ENCODE assay signal across 22 cellular contexts in genomic region chr13:100537951-100538462, GRCh38. TPM values are rescaled to one million over a fixed set of nuclear protein-coding genes. Genes with fewer than 3 reads are reported as not detected.
DNase-seq lines count a peak whose midpoint lies in the region; ATAC-seq and TF ChIP-seq lines count a peak whose summit lies in the region.
"Had no signal": no experiment of that assay in that cellular context is flagged by ENCODE, and none has a peak within 500 bp of the region (broad histone marks: within the 10 kb centered on the region; RNA-seq: fewer than 3 reads in every experiment).

No MANE protein-coding gene starts in this region.

- H3K4me3 Mint-ChIP-seq in activated CD4-positive, alpha-beta T cell treated with anti-CD3 and anti-CD28 coated beads, Interleukin-2, amount 10 ng/mL, durations not matched to agents 7 days and 5 days, result no peak overlapping the region
- H3K4me3 Mint-ChIP-seq in activated CD4-positive, alpha-beta T cell treated with anti-CD3 and anti-CD28 coated beads, Interleukin-2, amount 10 ng/mL, durations not matched to agents 24 days and 14 days, result no peak overlapping the region
- peak overlapping the region in 3 of 8 donors; percentile 48 to 70 (median 69) for H3K4me3 Mint-ChIP-seq in CD4-positive, alpha-beta memory T cell
- H3K4me3 Mint-ChIP-seq in nephron progenitor cell, result no peak overlapping the region
- H3K4me3 Mint-ChIP-seq: CD14-positive monocyte, GM23338 had no signal

- H3K27me3 Mint-ChIP-seq in activated CD4-positive, alpha-beta T cell treated with anti-CD3 and anti-CD28 coated beads, Interleukin-2, amount 10 ng/mL, durations not matched to agents 7 days and 5 days, result no peaks in the 10 kb centered on the region
- H3K27me3 Mint-ChIP-seq in activated CD4-positive, alpha-beta T cell treated with anti-CD3 and anti-CD28 coated beads, Interleukin-2, amount 10 ng/mL, durations not matched to agents 24 days and 14 days, result no peaks in the 10 kb centered on the region
- H3K27me3 Mint-ChIP-seq in CD4-positive, alpha-beta memory T cell, result no peaks in the 10 kb centered on the region
- peaks cover 4% of the 10 kb centered on the region for H3K27me3 Mint-ChIP-seq in nephron progenitor cell (ENCODE audit: low read depth, poor library complexity)

- DNase-seq in activated CD4-positive, alpha-beta T cell treated with anti-CD3 and anti-CD28 coated beads, Interleukin-2, amount 10 ng/mL, durations not matched to agents 7 days and 5 days, result no peak
- no peak for DNase-seq in activated CD4-positive, alpha-beta T cell treated with anti-CD3 and anti-CD28 coated beads, Interleukin-2, amount 10 ng/mL, durations not matched to agents 24 days and 14 days
- DNase-seq in CD4-positive, alpha-beta memory T cell, result no peak
- DNase-seq in WERI-Rb-1 (peak; percentile 70), nephron progenitor cell (no peak), NCI-H526 (lab: John Stamatoyannopoulos, UW) (no peak), NCI-H510A treated with DMSO at 0.1 percent for 48 hours (lab: John Stamatoyannopoulos, UW) (no peak)
- DNase-seq: AML-193, Caco-2, DND-41, KG1, MV-4-11, NCI-H1105 treated with DMSO at 0.1 percent for 48 hours, NCI-H2029 treated with DMSO at 0.1 percent for 48 hours, NCI-H2171 treated with DMSO at 0.1 percent for 48 hours, NCI-H526 treated with DMSO at 0.1 percent for 48 hours, Right ventricle myocardium superior had no signal

- intact Hi-C loops in activated CD4-positive, alpha-beta T cell treated with anti-CD3 and anti-CD28 coated beads, Interleukin-2, amount 10 ng/mL, durations not matched to agents 24 days and 14 days (cut with micrococcal nuclease), result no loop called here
- intact Hi-C loops in CD4-positive, alpha-beta memory T cell (cut with micrococcal nuclease), result no loop called here

- H3K4me1 Mint-ChIP-seq in activated CD4-positive, alpha-beta T cell treated with anti-CD3 and anti-CD28 coated beads, Interleukin-2, amount 10 ng/mL, durations not matched to agents 7 days and 5 days, result peaks cover 31% of the 10 kb centered on the region
- H3K4me1 Mint-ChIP-seq in activated CD4-positive, alpha-beta T cell treated with anti-CD3 and anti-CD28 coated beads, Interleukin-2, amount 10 ng/mL, durations not matched to agents 24 days and 14 days, result peaks cover 22% of the 10 kb centered on the region
- H3K4me1 Mint-ChIP-seq in CD4-positive, alpha-beta memory T cell, result peaks cover 3 to 46% (median 34%) of the 10 kb centered on the region in 4 donors
- peaks cover 49% of the 10 kb centered on the region for H3K4me1 Mint-ChIP-seq in nephron progenitor cell

- CTCF ChIA-PET in activated CD4-positive, alpha-beta T cell treated with anti-CD3 and anti-CD28 coated beads, Interleukin-2, amount 10 ng/mL, durations not matched to agents 7 days and 5 days (lab: Charles Lee), result no interaction called here
- CTCF ChIA-PET in CD4-positive, alpha-beta memory T cell (lab: Charles Lee; ENCODE audit: partially characterized antibody), result no interaction called here

- H3K27me3 ChIP-seq in CD4-positive, alpha-beta memory T cell (ENCODE audit: insufficient read depth, low read length), result no peaks in the 10 kb centered on the region
- H3K27me3 ChIP-seq in WERI-Rb-1 (ENCODE audit: insufficient read depth, low read depth, severe bottlenecking), result no peaks in the 10 kb centered on the region

- H3K9me3 ChIP-seq in CD4-positive, alpha-beta memory T cell (ENCODE audit: control insufficient read depth in 1 of 2, low read length in 2 of 2), result no peaks in the 10 kb centered on the region
- no peaks in the 10 kb centered on the region for H3K9me3 ChIP-seq in WERI-Rb-1 (ENCODE audit: severe bottlenecking)
- H3K9me3 ChIP-seq: HAP-1 had no signal

- TF ChIP-seq CTCF in WERI-Rb-1 (IDR thresholded peaks at IDR 0.05; ENCODE audit: low read depth, low read length) (no peak), nephron progenitor cell (IDR thresholded peaks at IDR 0.05) (no peak)

- ATAC-seq in HG03139 (IDR thresholded peaks at IDR 0.05; ENCODE audit: unreplicated experiment), result no peak
- ATAC-seq: GM12878, GM23338 had no signal

- no peak overlapping the region for H3K4me3 ChIP-seq in CD4-positive, alpha-beta memory T cell (ENCODE audit: low read length in 2 of 2)
- H3K4me3 ChIP-seq in WERI-Rb-1 (ENCODE audit: low read depth, low read length), result no peak overlapping the region
- H3K4me3 ChIP-seq: GM12878, GM23338, HAP-1 had no signal

- H3K36me3 Mint-ChIP-seq in activated CD4-positive, alpha-beta T cell treated with anti-CD3 and anti-CD28 coated beads, Interleukin-2, amount 10 ng/mL, durations not matched to agents 7 days and 5 days (ENCODE audit: low read depth), result peaks cover 2% of the 10 kb centered on the region
- peaks cover 3% of the 10 kb centered on the region for H3K36me3 Mint-ChIP-seq in activated CD4-positive, alpha-beta T cell treated with anti-CD3 and anti-CD28 coated beads, Interleukin-2, amount 10 ng/mL, durations not matched to agents 24 days and 14 days (ENCODE audit: low read depth)
- H3K36me3 Mint-ChIP-seq in CD4-positive, alpha-beta memory T cell, result peaks cover 2 to 15% of the 10 kb centered on the region in 2 donors
- peaks cover 34% of the 10 kb centered on the region for H3K36me3 Mint-ChIP-seq in nephron progenitor cell (ENCODE audit: low read depth)

- H3K27ac ChIP-seq in CD4-positive, alpha-beta memory T cell (ENCODE audit: low read depth, low read length), result no peak overlapping the region
- H3K27ac ChIP-seq in WERI-Rb-1, result peak overlapping the region; percentile 6

- H3K9me3 Mint-ChIP-seq in activated CD4-positive, alpha-beta T cell treated with anti-CD3 and anti-CD28 coated beads, Interleukin-2, amount 10 ng/mL, durations not matched to agents 7 days and 5 days, result no peaks in the 10 kb centered on the region
- H3K9me3 Mint-ChIP-seq in activated CD4-positive, alpha-beta T cell treated with anti-CD3 and anti-CD28 coated beads, Interleukin-2, amount 10 ng/mL, durations not matched to agents 24 days and 14 days, result no peaks in the 10 kb centered on the region
- H3K9me3 Mint-ChIP-seq in CD4-positive, alpha-beta memory T cell, result no peaks in the 10 kb centered on the region
- H3K9me3 Mint-ChIP-seq in nephron progenitor cell, result peaks cover 18% of the 10 kb centered on the region
- H3K9me3 Mint-ChIP-seq: GM23338 had no signal

- H3K27ac Mint-ChIP-seq in activated CD4-positive, alpha-beta T cell treated with anti-CD3 and anti-CD28 coated beads, Interleukin-2, amount 10 ng/mL, durations not matched to agents 7 days and 5 days, result peak overlapping the region; percentile 55
- H3K27ac Mint-ChIP-seq in activated CD4-positive, alpha-beta T cell treated with anti-CD3 and anti-CD28 coated beads, Interleukin-2, amount 10 ng/mL, durations not matched to agents 24 days and 14 days, result no peak overlapping the region
- peak overlapping the region in 4 of 7 donors; percentile 30 to 77 (median 54) for H3K27ac Mint-ChIP-seq in CD4-positive, alpha-beta memory T cell
- peak overlapping the region; percentile 9 for H3K27ac Mint-ChIP-seq in nephron progenitor cell
- H3K27ac Mint-ChIP-seq: GM23338 had no signal

- POLR2A ChIA-PET in activated CD4-positive, alpha-beta T cell treated with anti-CD3 and anti-CD28 coated beads, Interleukin-2, amount 10 ng/mL, durations not matched to agents 7 days and 5 days (lab: Charles Lee), result no interaction called here
- POLR2A ChIA-PET in CD4-positive, alpha-beta memory T cell (lab: Charles Lee; ENCODE audit: partially characterized antibody), result no interaction called here

- peaks cover 34% of the 10 kb centered on the region for H3K4me1 ChIP-seq in CD4-positive, alpha-beta memory T cell (ENCODE audit: insufficient read depth, low read length)
- H3K4me1 ChIP-seq: Caco-2, HAP-1 had no signal

- no peaks in the 10 kb centered on the region for H3K36me3 ChIP-seq in CD4-positive, alpha-beta memory T cell (ENCODE audit: insufficient read depth, low read length)
- H3K36me3 ChIP-seq in WERI-Rb-1, result no peaks in the 10 kb centered on the region
- H3K36me3 ChIP-seq: HAP-1 had no signal

RNA-seq across cellular contexts. Expression of gene GGACT, which starts 50.6 kb away (rescaled TPM):
- total RNA-seq in activated CD4-positive, alpha-beta T cell treated with anti-CD3 and anti-CD28 coated beads, Interleukin-2, amount 10 ng/mL, durations not matched to agents 7 days and 5 days, result 1 to 10 TPM; 4.7 to 9.9 TPM
- 4.4 and 5.9 TPM in 2 replicates for total RNA-seq in activated CD4-positive, alpha-beta T cell treated with anti-CD3 and anti-CD28 coated beads, Interleukin-2, amount 10 ng/mL, durations not matched to agents 24 days and 14 days
- total RNA-seq in CD4-positive, alpha-beta memory T cell, result 1 to 10 TPM; 6.7 to 9.6 TPM
- 1 to 10 TPM; 4.4 to 7.7 TPM for polyA plus RNA-seq in CD4-positive, alpha-beta memory T cell
